ENCODE assay signal across 9 cellular contexts in the genomic region with DNA sequence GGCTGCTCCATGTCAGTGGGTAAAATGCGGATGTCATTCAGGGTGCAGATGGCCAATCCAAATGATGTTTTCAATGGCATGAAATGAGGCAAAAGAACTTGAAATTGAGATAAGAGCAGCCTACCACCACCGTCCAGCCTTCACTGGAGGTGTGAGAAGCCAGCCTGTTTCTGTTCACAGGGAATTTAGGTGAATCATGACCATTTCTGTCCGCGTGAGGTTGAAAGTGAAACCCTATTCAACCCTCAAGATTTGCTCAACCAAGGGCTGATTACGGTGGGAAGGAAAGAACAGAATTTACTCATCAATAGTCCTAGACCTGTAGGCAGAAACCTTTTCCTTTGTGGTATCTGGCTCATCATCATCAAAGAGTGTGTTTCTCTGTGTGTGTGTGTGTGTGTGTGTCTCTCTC.
A peak's percentile ranks its signal among the peaks of the same experiment; 100 is the strongest.
DNase-seq lines count a peak whose midpoint lies in the region; ATAC-seq and TF ChIP-seq lines count a peak whose summit lies in the region.
"Had no signal": no experiment of that assay in that cellular context is flagged by ENCODE, and none has a peak within 500 bp of the region (broad histone marks: within the 10 kb centered on the region; RNA-seq: fewer than 3 reads in every experiment).

No MANE protein-coding gene starts in this region.

- no peak overlapping the region for H3K9ac ChIP-seq in OCI-LY3 (ENCODE audit: low read length)
- H3K9ac ChIP-seq: BLaER1 treated with 17β-estradiol and CSF1 and Interleukin-3, amounts not matched to agents 10 nM and 100 nM had no signal

- H3K79me2 ChIP-seq in OCI-LY3 (ENCODE audit: low read length): no peaks in the 10 kb centered on the region

- peak; percentile 94 for ATAC-seq in GM21723 (IDR thresholded peaks at IDR 0.05; ENCODE audit: unreplicated experiment)
- no peak for ATAC-seq in sciatic nerve

- no peak overlapping the region for H2AFZ ChIP-seq in OCI-LY3 (ENCODE audit: low read depth, low read length)

- no peaks in the 10 kb centered on the region for H4K20me1 ChIP-seq in OCI-LY3 (ENCODE audit: insufficient read depth, low read length)
- H4K20me1 ChIP-seq: BLaER1 treated with 17β-estradiol and CSF1 and Interleukin-3, amounts not matched to agents 10 nM and 100 nM had no signal

- peak; percentile 75 for DNase-seq in GM06990 (ENCODE audit: extremely low read depth, insufficient read length)
- peak; percentile 22 for DNase-seq in central memory CD4-positive, alpha-beta T cell
- no peak for DNase-seq in effector CD8-positive, alpha-beta T cell (lab: John Stamatoyannopoulos, UW)
- no peak for DNase-seq in glomerular visceral epithelial cell (ENCODE audit: extremely low spot score)
- DNase-seq in SJCRH30: no peak
- DNase-seq in sciatic nerve (ENCODE audit: low spot score): no peak

- H3K27ac ChIP-seq in OCI-LY3 (ENCODE audit: low read length) (no peak overlapping the region), SJCRH30 (no peak overlapping the region)
- H3K27ac ChIP-seq: BLaER1 treated with 17β-estradiol and CSF1 and Interleukin-3, amounts not matched to agents 10 nM and 100 nM had no signal

- H3K9me3 ChIP-seq in OCI-LY3 (ENCODE audit: insufficient read depth, low read length): no peaks in the 10 kb centered on the region
- no peaks in the 10 kb centered on the region; the same call in 1 of the 2 replicates for H3K9me3 ChIP-seq in SJCRH30 (replicated peaks)

- H3K4me3 ChIP-seq in GM06990 (replicated peaks; ENCODE audit: low read depth, low read length) (peak overlapping the region; percentile 7), OCI-LY3 (ENCODE audit: low read length) (peak overlapping the region; percentile 58), SJCRH30 (no peak overlapping the region)
- H3K4me3 ChIP-seq: BLaER1 treated with 17β-estradiol and CSF1 and Interleukin-3, amounts not matched to agents 10 nM and 100 nM had no signal

- H3K36me3 ChIP-seq in GM06990 (ENCODE audit: control insufficient read depth, insufficient read depth, low read length): no peaks in the 10 kb centered on the region
- no peaks in the 10 kb centered on the region for H3K36me3 ChIP-seq in OCI-LY3 (replicated peaks; ENCODE audit: low read depth, low read length)
- no peaks in the 10 kb centered on the region for H3K36me3 ChIP-seq in SJCRH30
- H3K36me3 ChIP-seq: BLaER1 treated with 17β-estradiol and CSF1 and Interleukin-3, amounts not matched to agents 10 nM and 100 nM had no signal

- intact Hi-C loops in sciatic nerve (cut with DNase I): no loop called here

- H3K27me3 ChIP-seq in GM06990 (replicated peaks; ENCODE audit: control insufficient read depth, insufficient read depth, low read length) (no peaks in the 10 kb centered on the region), OCI-LY3 (ENCODE audit: low read depth, low read length) (peaks cover 74% of the 10 kb centered on the region), SJCRH30 (no peaks in the 10 kb centered on the region)
- H3K27me3 ChIP-seq: BLaER1 treated with 17β-estradiol and CSF1 and Interleukin-3, amounts not matched to agents 10 nM and 100 nM had no signal

- TF ChIP-seq CTCF in GM06990 (IDR thresholded peaks at IDR 0.05; ENCODE audit: insufficient read depth, low read length, poor library complexity, severe bottlenecking) (no peak), OCI-LY3 (IDR thresholded peaks at IDR 0.05; ENCODE audit: low read depth, low read length) (no peak)

- peak overlapping the region; percentile 53 for H3K4me2 ChIP-seq in OCI-LY3 (ENCODE audit: low read length)

- peaks cover 17% of the 10 kb centered on the region for H3K4me1 ChIP-seq in OCI-LY3 (ENCODE audit: low read length)
- peaks cover 10% of the 10 kb centered on the region for H3K4me1 ChIP-seq in SJCRH30

Comparison
In these comparisons a context has a peak if more than half of its experiments do, and no peak if none do; other contexts are left out.
1. DNase-seq: peak in GM06990 (single experiment) and central memory CD4-positive, alpha-beta T cell (single experiment); none in effector CD8-positive, alpha-beta T cell (single experiment), glomerular visceral epithelial cell (single experiment), SJCRH30 (0 of 2) and sciatic nerve (single experiment).